8 cellular contexts compared by ENCODE assay signal in genomic region chr1:24744911-24745710, GRCh38. TPM values are rescaled to one million over a fixed set of nuclear protein-coding genes. Genes with fewer than 3 reads are reported as not detected.
DNase-seq lines count a peak whose midpoint lies in the region; ATAC-seq and TF ChIP-seq lines count a peak whose summit lies in the region.

Gene CLIC4 (plus strand): TSS chr1:24745447. CDS start chr1:24745554, 107 bp downstream.

- H3K14ac ChIP-seq in H9 (ENCODE audit: insufficient read depth, low read length) = peak within 1 kb of the TSS; percentile 99

- peak within 1 kb of the TSS; percentile 23 for H2BK5ac ChIP-seq in H9 (ENCODE audit: insufficient read length, low read length)

- H3K4me2 ChIP-seq in H9 (ENCODE audit: insufficient read depth, insufficient read length, low read length) (peak within 1 kb of the TSS; percentile 83), MM.1S (ENCODE audit: low read depth, low read length) (peak within 1 kb of the TSS; percentile 90)

- H3K56ac ChIP-seq in H9 (ENCODE audit: insufficient read length, low read depth, low read length) = no peak within 1 kb of the TSS

- peak within 1 kb of the TSS; percentile 100 for H3K9ac ChIP-seq in ES-I3 (ENCODE audit: low read depth, low read length)
- peak within 1 kb of the TSS; percentile 99 for H3K9ac ChIP-seq in H9 (ENCODE audit: extremely low read depth, insufficient read length, low read length)
- peak within 1 kb of the TSS; percentile 76 for H3K9ac ChIP-seq in MM.1S (ENCODE audit: low read length)
- peak within 1 kb of the TSS; percentile 77 to 93 (median 90) for H3K9ac ChIP-seq in subcutaneous abdominal adipose tissue (ENCODE audit: low read length in 5 of 5)

- no peak within 1 kb of the TSS for H2BK20ac ChIP-seq in H9 (ENCODE audit: low read depth, low read length, poor library complexity, severe bottlenecking)

- peaks cover 50 to 60% of the 10 kb centered on the region in 2 experiments for H3K4me1 Mint-ChIP-seq in H9

- H3K27me3 ChIP-seq in H9 (ENCODE audit: insufficient read depth, low read length) (no peaks in the 10 kb centered on the region), MM.1S (replicated peaks; ENCODE audit: insufficient read depth, low read length) (no peaks in the 10 kb centered on the region), SJCRH30 (no peaks in the 10 kb centered on the region), foreskin keratinocyte (no peaks in the 10 kb centered on the region), neuron (ENCODE audit: insufficient read depth, low read length) (no peaks in the 10 kb centered on the region), subcutaneous abdominal adipose tissue (ENCODE audit: control insufficient read depth in 5 of 5, insufficient read depth in 4 of 5, low read length in 5 of 5) (no peaks in the 10 kb centered on the region)

- ATAC-seq in foreskin keratinocyte = peak; percentile 88

- no peak within 1 kb of the TSS for H2AK5ac ChIP-seq in H9 (ENCODE audit: insufficient read length, low read length)

- peak within 1 kb of the TSS; percentile 96 to 98 (median 97) for H3K27ac Mint-ChIP-seq in H9

- no peak within 1 kb of the TSS for H4K5ac ChIP-seq in H9 (ENCODE audit: insufficient read length, low read depth, low read length)

- H3K18ac ChIP-seq in H9 (ENCODE audit: insufficient read length, low read depth, low read length) = peak within 1 kb of the TSS; percentile 98

- H3K4me3 ChIP-seq in MM.1S (ENCODE audit: low read length) = peak within 1 kb of the TSS; percentile 98
- peak within 1 kb of the TSS; percentile 75 for H3K4me3 ChIP-seq in SJCRH30
- H3K4me3 ChIP-seq in neuron (ENCODE audit: low read length) = peak within 1 kb of the TSS; percentile 95
- H3K4me3 ChIP-seq in subcutaneous abdominal adipose tissue (ENCODE audit: low read depth in 1 of 5, low read length in 5 of 5) = peak within 1 kb of the TSS; percentile 85 to 97 (median 91)

- peaks cover 5% of the 10 kb centered on the region for H3K23me2 ChIP-seq in H9 (ENCODE audit: insufficient read length, low read depth, low read length, poor library complexity, severe bottlenecking)

- no peaks in the 10 kb centered on the region for H4K20me1 ChIP-seq in H9 (ENCODE audit: control insufficient read depth, insufficient read depth, insufficient read length)
- no peaks in the 10 kb centered on the region for H4K20me1 ChIP-seq in MM.1S (ENCODE audit: insufficient read depth, low read length)

- no peak within 1 kb of the TSS for H4K91ac ChIP-seq in H9 (ENCODE audit: insufficient read length, low read depth, low read length)

- peaks cover 59% of the 10 kb centered on the region for H3F3A ChIP-seq in MM.1S (ENCODE audit: insufficient read depth, low read length)

- H2BK120ac ChIP-seq in H9 (ENCODE audit: low read depth, low read length, poor library complexity, severe bottlenecking) = no peak within 1 kb of the TSS

- no peak within 1 kb of the TSS for H3K27ac ChIP-seq in H9 (ENCODE audit: insufficient read length, low read depth, low read length)
- H3K27ac ChIP-seq in MM.1S (ENCODE audit: low read length) = peak within 1 kb of the TSS; percentile 84
- H3K27ac ChIP-seq in SJCRH30 = peak within 1 kb of the TSS; percentile 56
- peak within 1 kb of the TSS; percentile 93 for H3K27ac ChIP-seq in foreskin keratinocyte
- H3K27ac ChIP-seq in subcutaneous abdominal adipose tissue (ENCODE audit: low read depth, low read length) = peak within 1 kb of the TSS; percentile 93

- no peak within 1 kb of the TSS; the same call in 1 of the 2 replicates for H2BK15ac ChIP-seq in H9 (ENCODE audit: low read depth, low read length)

- H2AFZ ChIP-seq in H9 (ENCODE audit: low read length) (no peak within 1 kb of the TSS), MM.1S (ENCODE audit: low read length) (peak within 1 kb of the TSS; percentile 65), neuron (ENCODE audit: low read depth, low read length) (peak within 1 kb of the TSS; percentile 57)

- WGBS in H9 (ENCODE audit: extremely low coverage, insufficient read length, low lambda C conversion rate) = no CpG with 5 or more reads among the region's 80 CpGs

- H3K79me1 ChIP-seq in H9 (ENCODE audit: insufficient read depth, low read depth, low read length, poor library complexity, severe bottlenecking) = no peaks in the 10 kb centered on the region

- H3K4me3 Mint-ChIP-seq in H9 = peak within 1 kb of the TSS; percentile 91 to 95

- H3K27me3 Mint-ChIP-seq in H9 (ENCODE audit: low read depth) = no peaks in the 10 kb centered on the region

- DNase-seq in H9 (peak; percentile 100), MM.1S (peak; percentile 99), SJCRH30 (peak; percentile 100), foreskin keratinocyte (peak; percentile 96 to 98)
- peak; percentile 99 for DNase-seq in activated gamma-delta T cell treated with anti-CD3 and anti-CD28 coated beads, Interleukin-2, amount 50 U/mL, for 16 hours (ENCODE audit: low read depth)

- TF ChIP-seq CTCF in H9 (conservative IDR thresholded peaks at IDR 0.05) (peak; percentile 23; the same call in 1 of the 3 replicates), MM.1S (IDR thresholded peaks at IDR 0.05; ENCODE audit: low read length) (peak; percentile 13; the same call in 1 of the 2 replicates), foreskin keratinocyte (conservative IDR thresholded peaks at IDR 0.05) (peak; percentile 77)

- H3K79me2 ChIP-seq in H9 (ENCODE audit: insufficient read depth, low read length) (peaks cover 38% of the 10 kb centered on the region; the same call in 1 of the 2 replicates), MM.1S (ENCODE audit: low read length) (peaks cover 49% of the 10 kb centered on the region)

- H3K9me3 ChIP-seq in ES-I3 (ENCODE audit: control insufficient read depth, insufficient read depth, low read length) = no peaks in the 10 kb centered on the region
- no peaks in the 10 kb centered on the region for H3K9me3 ChIP-seq in H9 (ENCODE audit: control insufficient read depth, low read depth, low read length)
- H3K9me3 ChIP-seq in MM.1S (replicated peaks; ENCODE audit: insufficient read depth, low read length) = no peaks in the 10 kb centered on the region
- H3K9me3 ChIP-seq in SJCRH30 (replicated peaks) = no peaks in the 10 kb centered on the region
- peaks cover 3% of the 10 kb centered on the region for H3K9me3 ChIP-seq in neuron (ENCODE audit: low read length)
- H3K9me3 ChIP-seq in subcutaneous abdominal adipose tissue (ENCODE audit: control insufficient read depth in 5 of 5, low read length in 5 of 5) = no peaks in the 10 kb centered on the region

- no peaks in the 10 kb centered on the region; a peak in 1 of 5 replicates for H3K9me3 Mint-ChIP-seq in H9

- H3T11ph ChIP-seq in H9 (ENCODE audit: low read length) = peak within 1 kb of the TSS; percentile 69

- H3K9me2 ChIP-seq in MM.1S (replicated peaks; ENCODE audit: insufficient read depth, low read length) = no peaks in the 10 kb centered on the region

- no peak within 1 kb of the TSS for H3K23ac ChIP-seq in H9 (ENCODE audit: insufficient read length, low read depth, low read length)

- H2BK12ac ChIP-seq in H9 (ENCODE audit: insufficient read length, low read depth, low read length) = no peak within 1 kb of the TSS

- H3K4ac ChIP-seq in H9 (ENCODE audit: low read depth, low read length) = no peak within 1 kb of the TSS; the same call in 1 of the 2 replicates

- H3K36me3 Mint-ChIP-seq in H9 (ENCODE audit: insufficient read depth in 1 of 3, low read depth in 3 of 3) = peaks cover 20 to 28% (median 24%) of the 10 kb centered on the region in 3 experiments

- H4K8ac ChIP-seq in H9 (replicated peaks; ENCODE audit: insufficient read length, low read depth, low read length) = no peak within 1 kb of the TSS

- H3K4me1 ChIP-seq in ES-I3 (ENCODE audit: insufficient read depth, low read length) = peaks cover 18% of the 10 kb centered on the region
- peaks cover 13% of the 10 kb centered on the region for H3K4me1 ChIP-seq in H9 (ENCODE audit: insufficient read depth, low read length)
- peaks cover 27% of the 10 kb centered on the region for H3K4me1 ChIP-seq in MM.1S (ENCODE audit: low read length)
- H3K4me1 ChIP-seq in SJCRH30 = peaks cover 23% of the 10 kb centered on the region
- peaks cover 6% of the 10 kb centered on the region for H3K4me1 ChIP-seq in foreskin keratinocyte
- peaks cover 16% of the 10 kb centered on the region for H3K4me1 ChIP-seq in neuron (ENCODE audit: insufficient read depth, low read length)
- peaks cover 4 to 56% (median 38%) of the 10 kb centered on the region in 5 donors for H3K4me1 ChIP-seq in subcutaneous abdominal adipose tissue (ENCODE audit: control insufficient read depth in 5 of 5, insufficient read depth in 5 of 5, low read length in 5 of 5)

- no peaks in the 10 kb centered on the region for H3K36me3 ChIP-seq in ES-I3 (ENCODE audit: insufficient read depth, low read length)
- no peaks in the 10 kb centered on the region for H3K36me3 ChIP-seq in MM.1S (replicated peaks; ENCODE audit: insufficient read depth, low read length)
- no peaks in the 10 kb centered on the region for H3K36me3 ChIP-seq in SJCRH30
- peaks cover 3% of the 10 kb centered on the region for H3K36me3 ChIP-seq in neuron (ENCODE audit: insufficient read depth, low read length)
- no peaks in the 10 kb centered on the region for H3K36me3 ChIP-seq in subcutaneous abdominal adipose tissue (ENCODE audit: control insufficient read depth in 5 of 5, insufficient read depth in 5 of 5, low read length in 5 of 5)

RNA-seq across cellular contexts. Expression of gene CLIC4, which starts in this region (rescaled TPM):
- 230 and 240 TPM in 2 replicates for total RNA-seq in H9 (2021)
- 157 and 169 TPM in 2 replicates for total RNA-seq in SJCRH30 (2014; rRNA removed; shearing (Covaris generic))
- 107 and 159 TPM in 2 replicates for total RNA-seq in foreskin keratinocyte
- 38.7 and 48.3 TPM in 2 replicates for polyA plus RNA-seq in foreskin keratinocyte

Comparison
In these comparisons a context has a peak if more than half of its experiments do, and no peak if none do; other contexts are left out.
1. CTCF ChIP-seq: peak in every context shown above with its lines; median percentile 77 in foreskin keratinocyte; 23 in H9; 13 in MM.1S.